ENCODE assay signal across 19 cellular contexts in the genomic region with DNA sequence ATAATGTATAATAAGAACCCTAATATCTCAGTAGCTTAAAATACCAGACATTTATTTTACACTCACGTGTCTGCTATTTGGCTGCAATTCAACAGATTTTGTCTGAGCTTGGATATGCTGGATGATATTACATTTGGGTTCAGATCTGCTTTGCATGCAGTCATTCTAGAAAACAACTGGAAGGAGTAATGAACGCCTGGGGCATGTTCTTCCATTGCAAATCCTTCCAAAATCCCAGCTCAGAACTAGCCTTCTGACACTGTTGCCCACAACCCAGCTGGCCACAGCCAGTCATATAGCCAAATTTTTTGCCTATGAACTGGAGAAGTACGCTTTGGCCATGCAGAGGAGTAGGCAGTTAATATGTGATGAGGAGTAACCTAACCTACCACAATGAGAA.
DNase-seq lines count a peak whose midpoint lies in the region; ATAC-seq lines count a peak whose summit lies in the region.
"Had no signal": no experiment of that assay in that cellular context is flagged by ENCODE, and none has a peak within 500 bp of the region (broad histone marks: within the 10 kb centered on the region; RNA-seq: fewer than 3 reads in every experiment).

No MANE protein-coding gene starts in this region.

- H3K36me3 ChIP-seq in SK-N-MC (ENCODE audit: insufficient read depth, low read length) (no peaks in the 10 kb centered on the region), adipocyte (ENCODE audit: control insufficient read depth, insufficient read depth, low read length, severe bottlenecking) (no peaks in the 10 kb centered on the region)
- H3K36me3 ChIP-seq: BLaER1 had no signal

- H3K27ac ChIP-seq in right cardiac atrium (ENCODE audit: low read length) (no peak overlapping the region), SK-N-MC (no peak overlapping the region)
- H3K27ac ChIP-seq: 22Rv1, A549, BLaER1 had no signal

- 44% methylated on average over 3 of the region's 3 CpGs for WGBS in right cardiac atrium

- H3K4me1 Mint-ChIP-seq in T-helper 17 cell = no peaks in the 10 kb centered on the region
- H3K4me1 Mint-ChIP-seq: CD4-positive, alpha-beta memory T cell; GM23338; IgD-negative memory B cell had no signal

- no peaks in the 10 kb centered on the region for H3K27me3 Mint-ChIP-seq in T-helper 17 cell
- H3K27me3 Mint-ChIP-seq: CD4-positive, alpha-beta memory T cell; IgD-negative memory B cell had no signal

- DNase-seq in Right ventricle myocardium superior (peak; percentile 28), right cardiac atrium (no peak), SK-N-MC (ENCODE audit: low read depth, low spot score) (no peak), adipocyte (ENCODE audit: low read depth) (peak; percentile 13), T1000 (lab: John Stamatoyannopoulos, UW) (no peak), T-helper 17 cell (no peak)
- DNase-seq: Calu3; CD4-positive, alpha-beta memory T cell; DMS79 treated with DMSO at 0.1 percent for 48 hours; HCEC 1CT had no signal

- H3K4me3 ChIP-seq in right cardiac atrium (ENCODE audit: low read length) = no peak overlapping the region
- H3K4me3 ChIP-seq in SK-N-MC = 0 out of 2 replicates have a peak overlapping the region, but pooled peaks have one; percentile 18
- no peak overlapping the region for H3K4me3 ChIP-seq in adipocyte (ENCODE audit: low read length)
- H3K4me3 ChIP-seq: A549, BLaER1, GM23338 had no signal

- H3K27me3 ChIP-seq in right cardiac atrium (ENCODE audit: control insufficient read depth, insufficient read depth) (no peaks in the 10 kb centered on the region), adipocyte (replicated peaks; ENCODE audit: control insufficient read depth, insufficient read depth, low read length) (no peaks in the 10 kb centered on the region)
- H3K27me3 ChIP-seq: BLaER1 had no signal

- no peaks in the 10 kb centered on the region for H3K9me3 ChIP-seq in right cardiac atrium (ENCODE audit: control insufficient read depth, low read length)
- no peaks in the 10 kb centered on the region for H3K9me3 ChIP-seq in SK-N-MC (ENCODE audit: low read depth, low read length)
- H3K9me3 ChIP-seq in adipocyte (ENCODE audit: control insufficient read depth, low read length) = no peaks in the 10 kb centered on the region
- no peaks in the 10 kb centered on the region for H3K9me3 ChIP-seq in T-helper 17 cell (ENCODE audit: control insufficient read depth, low read length, poor library complexity, severe bottlenecking)
- H3K9me3 ChIP-seq: A549, BLaER1 had no signal

- ATAC-seq in Right ventricle myocardium superior (ENCODE audit: poor library complexity) (no peak), right cardiac atrium (no peak), GM21360 (IDR thresholded peaks at IDR 0.05; ENCODE audit: unreplicated experiment) (no peak), T-helper 17 cell (no peak), HG03175 (IDR thresholded peaks at IDR 0.05; ENCODE audit: unreplicated experiment) (no peak)
- ATAC-seq: A549, GM23338, HepG2 had no signal

- no peaks in the 10 kb centered on the region for H3K4me1 ChIP-seq in right cardiac atrium (ENCODE audit: control insufficient read depth, insufficient read depth, low read length)
- H3K4me1 ChIP-seq in adipocyte (ENCODE audit: control insufficient read depth, insufficient read depth, low read length) = peaks cover 18% of the 10 kb centered on the region
- H3K4me1 ChIP-seq: A549, BLaER1 had no signal

- H3K36me3 Mint-ChIP-seq in T-helper 17 cell (ENCODE audit: low read depth) = no peaks in the 10 kb centered on the region
- H3K36me3 Mint-ChIP-seq: CD14-positive monocyte; CD4-positive, alpha-beta memory T cell; IgD-negative memory B cell had no signal

- no peak overlapping the region for H3K27ac Mint-ChIP-seq in T-helper 17 cell
- H3K27ac Mint-ChIP-seq: CD14-positive monocyte; CD4-positive, alpha-beta memory T cell; GM23338; IgD-negative memory B cell had no signal

- H3K9ac ChIP-seq in SK-N-MC (ENCODE audit: insufficient read length) = no peak overlapping the region
- no peak overlapping the region for H3K9ac ChIP-seq in adipocyte (ENCODE audit: low read length)
- H3K9ac ChIP-seq: BLaER1 had no signal

- intact Hi-C loops in Right ventricle myocardium superior (cut with DNase I) = no loop called here
- intact Hi-C loops in right cardiac atrium (cut with DNase I) = no loop called here

- no peak overlapping the region for H3K4me3 Mint-ChIP-seq in T-helper 17 cell
- H3K4me3 Mint-ChIP-seq: CD14-positive monocyte; CD4-positive, alpha-beta memory T cell; GM23338; IgD-negative memory B cell had no signal

Comparison
In these comparisons a context has a peak if more than half of its experiments do, and no peak if none do; other contexts are left out.
1. DNase-seq: peak in Right ventricle myocardium superior (single experiment) and adipocyte (single experiment); none in right cardiac atrium (0 of 3), SK-N-MC (single experiment), T1000 (single experiment) and T-helper 17 cell (0 of 3).